9 cellular contexts compared by ENCODE assay signal in genomic region chr19:47093841-47094240, GRCh38. TPM values are rescaled to one million over a fixed set of nuclear protein-coding genes. Genes with fewer than 3 reads are reported as not detected.
A peak's percentile ranks its signal among the peaks of the same experiment; 100 is the strongest.
DNase-seq lines count a peak whose midpoint lies in the region; ATAC-seq and TF ChIP-seq lines count a peak whose summit lies in the region.
"Had no signal": no experiment of that assay in that cellular context is flagged by ENCODE, and none has a peak within 500 bp of the region (broad histone marks: within the 10 kb centered on the region; RNA-seq: fewer than 3 reads in every experiment).

No MANE protein-coding gene starts in this region.

- in situ Hi-C loops in ACHN (cut with HindIII; ENCODE audit: low pct_ligation_motif_present, low pct_unique_long_range_greater_than_20kb, low sequenced_read_pairs) = no loop called here

- H3K36me3 ChIP-seq in colonic mucosa = peaks cover 4% of the 10 kb centered on the region

- H3K27me3 ChIP-seq in colonic mucosa = no peaks in the 10 kb centered on the region

- peak overlapping the region; percentile 91 for H3K27ac ChIP-seq in colonic mucosa

- H3K9me3 ChIP-seq in colonic mucosa = no peaks in the 10 kb centered on the region

- peak; percentile 82 to 86 for ATAC-seq in activated CD4-positive, CD25-positive, alpha-beta regulatory T cell treated with anti-CD3 and anti-CD28 coated beads, Interleukin-2, amount 50 U/mL, for 24 hours
- ATAC-seq in stimulated activated naive CD8-positive, alpha-beta T cell treated with anti-CD3 and anti-CD28 coated beads, Interleukin-15, Interleukin-2, amounts not matched to agents 100 U/mL and 50 U/mL, for 24 hours = peak; percentile 79
- ATAC-seq in omental fat pad (ENCODE audit: low FRiP score) = no peak

- peak overlapping the region; percentile 72 to 94 (median 92) for H3K27ac Mint-ChIP-seq in IgD-negative memory B cell

- H3K4me1 Mint-ChIP-seq in IgD-negative memory B cell = peaks cover 26 to 34% (median 31%) of the 10 kb centered on the region in 3 donors

- H3K4me3 ChIP-seq in colonic mucosa = no peak overlapping the region

- H3K36me3 Mint-ChIP-seq in IgD-negative memory B cell = peaks cover 4% of the 10 kb centered on the region

- TF ChIP-seq CTCF in colonic mucosa (IDR thresholded peaks at IDR 0.05) (no peak), omental fat pad (IDR thresholded peaks at IDR 0.05) (no peak)

- H3K4me3 Mint-ChIP-seq in IgD-negative memory B cell = peak overlapping the region; percentile 34 to 91 (median 74)

- no peaks in the 10 kb centered on the region for H3K9me3 Mint-ChIP-seq in IgD-negative memory B cell

- no peaks in the 10 kb centered on the region for H3K27me3 Mint-ChIP-seq in IgD-negative memory B cell

- DNase-seq in activated CD4-positive, CD25-positive, alpha-beta regulatory T cell treated with anti-CD3 and anti-CD28 coated beads, Interleukin-2, amount 50 U/mL, for 72 hours = no peak
- no peak for DNase-seq in colonic mucosa
- DNase-seq in stimulated activated naive CD8-positive, alpha-beta T cell treated with anti-CD3 and anti-CD28 coated beads, Interleukin-15, Interleukin-2, amounts not matched to agents 100 U/mL and 50 U/mL, for 24 hours = peak; percentile 55
- no peak for DNase-seq in ACHN
- DNase-seq in omental fat pad (ENCODE audit: low spot score) = no peak
- DNase-seq in activated gamma-delta T cell (lab: John Stamatoyannopoulos, UW) = no peak
- DNase-seq: mesendoderm had no signal

- intact Hi-C loops in colonic mucosa (cut with DNase I) = no loop called here

- peaks cover 38% of the 10 kb centered on the region for H3K4me1 ChIP-seq in colonic mucosa

- H3K9ac ChIP-seq in colonic mucosa (ENCODE audit: low read depth in 2 of 2, low read length in 2 of 2) = peak overlapping the region in 1 of 2 donors; percentile 95

RNA-seq across cellular contexts. Expression of gene ZC3H4, which starts 19.7 kb away (rescaled TPM):
- polyA plus RNA-seq in IgD-negative memory B cell = 3.5 TPM
- total RNA-seq in colonic mucosa = 10 to 100 TPM; 27.2 to 62.2 TPM
- total RNA-seq in omental fat pad = 10 to 100 TPM; 13.1 to 20.9 (median 18.0) TPM

RNA-seq across cellular contexts. Expression of gene SAE1, which starts 36.8 kb away (rescaled TPM):
- polyA plus RNA-seq in IgD-negative memory B cell = 77.7 TPM
- total RNA-seq in colonic mucosa (10 to 100 TPM; 64.5 to 92.0 TPM), omental fat pad (10 to 100 TPM; 36.5 to 50.7 (median 49.2) TPM)

RNA-seq across cellular contexts. Expression of gene TMEM160, which starts 45.4 kb away (rescaled TPM):
- 144 TPM for polyA plus RNA-seq in IgD-negative memory B cell
- total RNA-seq in colonic mucosa (10 to 100 TPM; 25.2 to 47.4 TPM), omental fat pad (10 to 100 TPM; 17.5 to 35.0 (median 22.8) TPM)
